8 cellular contexts compared by ENCODE assay signal in genomic region chr12:67515679-67516363, GRCh38.
DNase-seq lines count a peak whose midpoint lies in the region; ATAC-seq lines count a peak whose summit lies in the region.

No MANE protein-coding gene starts in this region.

- H3K9me3 Mint-ChIP-seq in activated T-cell treated with anti-CD3 and anti-CD28 coated beads, Interleukin-2, amount 50 U/mL, for 24 hours, result no peaks in the 10 kb centered on the region
- no peaks in the 10 kb centered on the region for H3K9me3 Mint-ChIP-seq in stimulated activated naive CD8-positive, alpha-beta T cell treated with anti-CD3 and anti-CD28 coated beads, Interleukin-15, amount 100 ng/mL, for 72 hours

- peak; percentile 45 for DNase-seq in NCI-H82 (lab: John Stamatoyannopoulos, UW)
- DNase-seq in NCI-H82 treated with DMSO at 0.1 percent for 48 hours (lab: John Stamatoyannopoulos, UW; ENCODE audit: unreplicated experiment), result no peak
- peak; percentile 17 to 65 for DNase-seq in NCI-H1930 (lab: John Stamatoyannopoulos, UW)
- peak; percentile 41 for DNase-seq in activated T-cell treated with anti-CD3 and anti-CD28 coated beads, Interleukin-2, amount 50 U/mL, for 24 hours
- peak in 1 of 2 donors; percentile 2 for DNase-seq in stimulated activated naive CD8-positive, alpha-beta T cell treated with anti-CD3 and anti-CD28 coated beads, Interleukin-15, amount 100 ng/mL, for 72 hours
- no peak for DNase-seq in kidney tubule cell (ENCODE audit: low spot score)
- no peak for DNase-seq in HK-2 (ENCODE audit: unreplicated experiment)

- peak; percentile 84 for ATAC-seq in HG02759 (IDR thresholded peaks at IDR 0.05; ENCODE audit: unreplicated experiment)
- ATAC-seq in stimulated activated naive CD8-positive, alpha-beta T cell treated with anti-CD3 and anti-CD28 coated beads, Interleukin-15, amount 100 ng/mL, for 72 hours, result peak; percentile 89

- H3K4me1 Mint-ChIP-seq in activated T-cell treated with anti-CD3 and anti-CD28 coated beads, Interleukin-2, amount 50 U/mL, for 24 hours (ENCODE audit: low read depth), result peaks cover 51% of the 10 kb centered on the region
- peaks cover 39% of the 10 kb centered on the region for H3K4me1 Mint-ChIP-seq in stimulated activated naive CD8-positive, alpha-beta T cell treated with anti-CD3 and anti-CD28 coated beads, Interleukin-15, amount 100 ng/mL, for 72 hours

- H3K27ac Mint-ChIP-seq in activated T-cell treated with anti-CD3 and anti-CD28 coated beads, Interleukin-2, amount 50 U/mL, for 24 hours, result peak overlapping the region; percentile 31
- H3K27ac Mint-ChIP-seq in stimulated activated naive CD8-positive, alpha-beta T cell treated with anti-CD3 and anti-CD28 coated beads, Interleukin-15, amount 100 ng/mL, for 72 hours, result peak overlapping the region; percentile 6 to 12

- no peaks in the 10 kb centered on the region for H3K27me3 Mint-ChIP-seq in activated T-cell treated with anti-CD3 and anti-CD28 coated beads, Interleukin-2, amount 50 U/mL, for 24 hours
- H3K27me3 Mint-ChIP-seq in stimulated activated naive CD8-positive, alpha-beta T cell treated with anti-CD3 and anti-CD28 coated beads, Interleukin-15, amount 100 ng/mL, for 72 hours, result no peaks in the 10 kb centered on the region

- no peaks in the 10 kb centered on the region for H3K36me3 Mint-ChIP-seq in activated T-cell treated with anti-CD3 and anti-CD28 coated beads, Interleukin-2, amount 50 U/mL, for 24 hours (ENCODE audit: low read depth)

- peak overlapping the region; percentile 30 for H3K4me3 Mint-ChIP-seq in activated T-cell treated with anti-CD3 and anti-CD28 coated beads, Interleukin-2, amount 50 U/mL, for 24 hours
- peak overlapping the region in 1 of 2 donors; percentile 28 for H3K4me3 Mint-ChIP-seq in stimulated activated naive CD8-positive, alpha-beta T cell treated with anti-CD3 and anti-CD28 coated beads, Interleukin-15, amount 100 ng/mL, for 72 hours

Comparison
In these comparisons a context has a peak if more than half of its experiments do, and no peak if none do; other contexts are left out.
1. DNase-seq: peak in NCI-H82 (single experiment), NCI-H1930 (2 of 2) and activated T-cell treated with anti-CD3 and anti-CD28 coated beads, Interleukin-2, amount 50 U/mL, for 24 hours (single experiment); none in NCI-H82 treated with DMSO at 0.1 percent for 48 hours (single experiment), kidney tubule cell (single experiment) and HK-2 (single experiment).